ENCODE assay signal across 8 cellular contexts in genomic region chr6:30814137-30815084, GRCh38.
DNase-seq lines count a peak whose midpoint lies in the region; ATAC-seq and TF ChIP-seq lines count a peak whose summit lies in the region.

No MANE protein-coding gene starts in this region.

- peak overlapping the region; percentile 46 for H3K4me3 Mint-ChIP-seq in activated T-helper 2 cell treated with anti-CD3 and anti-CD28 coated beads, Interferon-gamma antibody, Interleukin-2, Interleukin-4, amounts not matched to agents 10 μg/mL and 5 μg/mL and 100 μg/mL, durations not matched to agents 14 hours and 24 hours and 36 hours (ENCODE audit: low read depth)

- intact Hi-C loops in A673 (cut with micrococcal nuclease; ENCODE audit: unreplicated experiment) = no loop called here
- intact Hi-C loops in activated T-helper 2 cell treated with anti-CD3 and anti-CD28 coated beads, Interferon-gamma antibody, Interleukin-2, Interleukin-4, amounts not matched to agents 10 μg/mL and 5 μg/mL and 100 μg/mL, durations not matched to agents 14 hours and 24 hours and 36 hours (cut with micrococcal nuclease) = loop anchor here (1.0 to 5.0 kb wide), 5 partner anchors 26 to 297 kb away; partner anchors contain the start of gene IER3
- intact Hi-C loops in thyroid gland (cut with DNase I) = no loop called here
- intact Hi-C loops in gastrocnemius medialis (cut with DNase I; ENCODE audit: low total_unique reads) = no loop called here
- intact Hi-C loops in sigmoid colon (cut with DNase I) = no loop called here

- CTCF ChIA-PET in A673 (lab: Charles Lee) = no interaction called here

- no peaks in the 10 kb centered on the region for H3K36me3 ChIP-seq in A673 (ENCODE audit: insufficient read depth, low read length, poor library complexity, severe bottlenecking)
- no peaks in the 10 kb centered on the region for H3K36me3 ChIP-seq in thyroid gland
- no peaks in the 10 kb centered on the region for H3K36me3 ChIP-seq in gastrocnemius medialis
- no peaks in the 10 kb centered on the region for H3K36me3 ChIP-seq in sigmoid colon

- H3K36me3 Mint-ChIP-seq in activated T-helper 2 cell treated with anti-CD3 and anti-CD28 coated beads, Interferon-gamma antibody, Interleukin-2, Interleukin-4, amounts not matched to agents 10 μg/mL and 5 μg/mL and 100 μg/mL, durations not matched to agents 14 hours and 24 hours and 36 hours (ENCODE audit: low read depth) = peaks cover 49% of the 10 kb centered on the region

- H3K4me1 ChIP-seq in A673 (ENCODE audit: insufficient read depth, low read length, poor library complexity, severe bottlenecking) (peaks cover 9% of the 10 kb centered on the region), thyroid gland (peaks cover 0 to 17% of the 10 kb centered on the region in 2 donors), gastrocnemius medialis (no peaks in the 10 kb centered on the region), sigmoid colon (no peaks in the 10 kb centered on the region)

- BruUV-seq in A673 (replicated peaks; lab: Mats Ljungman, UMichigan) = no TSS peak

- H3K4me1 Mint-ChIP-seq in activated T-helper 2 cell treated with anti-CD3 and anti-CD28 coated beads, Interferon-gamma antibody, Interleukin-2, Interleukin-4, amounts not matched to agents 10 μg/mL and 5 μg/mL and 100 μg/mL, durations not matched to agents 14 hours and 24 hours and 36 hours (ENCODE audit: low read depth) = peaks cover 72% of the 10 kb centered on the region

- in situ Hi-C loops in gastrocnemius medialis (cut with MboI; ENCODE audit: low sequenced_read_pairs in 4 of 4) = no loop called here

- 58 to 59% methylated on average over 11 of the region's 11 CpGs for WGBS in thyroid gland, 2 donors
- 60 to 73% methylated on average over 11 of the region's 11 CpGs for WGBS in sigmoid colon, 2 donors

- no peak for TF ChIP-seq POLR2A in NB4 (IDR thresholded peaks at IDR 0.05; ENCODE audit: extremely low read depth, insufficient read length)
- TF ChIP-seq POLR2A in thyroid gland (IDR thresholded peaks at IDR 0.05) = no peak
- TF ChIP-seq POLR2A in gastrocnemius medialis (IDR thresholded peaks at IDR 0.05) = no peak
- TF ChIP-seq POLR2A in sigmoid colon (IDR thresholded peaks at IDR 0.05) = no peak

- H3K27me3 Mint-ChIP-seq in activated T-helper 2 cell treated with anti-CD3 and anti-CD28 coated beads, Interferon-gamma antibody, Interleukin-2, Interleukin-4, amounts not matched to agents 10 μg/mL and 5 μg/mL and 100 μg/mL, durations not matched to agents 14 hours and 24 hours and 36 hours (ENCODE audit: low read depth) = no peaks in the 10 kb centered on the region

- peak overlapping the region; percentile 96 for H3K27ac Mint-ChIP-seq in activated T-helper 2 cell treated with anti-CD3 and anti-CD28 coated beads, Interferon-gamma antibody, Interleukin-2, Interleukin-4, amounts not matched to agents 10 μg/mL and 5 μg/mL and 100 μg/mL, durations not matched to agents 14 hours and 24 hours and 36 hours

- no peak for TF ChIP-seq EP300 in sigmoid colon (IDR thresholded peaks at IDR 0.05)

- TF ChIP-seq CTCF in A673 (conservative IDR thresholded peaks at IDR 0.05; ENCODE audit: low read depth, low read length) = no peak
- no peak for TF ChIP-seq CTCF in NB4 (IDR thresholded peaks at IDR 0.05; ENCODE audit: low read depth, low read length)
- no peak for TF ChIP-seq CTCF in thyroid gland (IDR thresholded peaks at IDR 0.05)
- no peak for TF ChIP-seq CTCF in gastrocnemius medialis (IDR thresholded peaks at IDR 0.05 in 4 of 5, conservative IDR thresholded peaks at IDR 0.05 in 1 of 5)
- TF ChIP-seq CTCF in sigmoid colon (IDR thresholded peaks at IDR 0.05) = no peak

- POLR2A ChIA-PET in A673 (lab: Charles Lee; ENCODE audit: low non-redundant PET) = interaction anchor here (0.6 kb wide), 1 partner anchor 309 kb away, joined by 11 read pairs; no protein-coding TSS in a partner anchor

- peaks cover 12% of the 10 kb centered on the region for H3K9me3 Mint-ChIP-seq in activated T-helper 2 cell treated with anti-CD3 and anti-CD28 coated beads, Interferon-gamma antibody, Interleukin-2, Interleukin-4, amounts not matched to agents 10 μg/mL and 5 μg/mL and 100 μg/mL, durations not matched to agents 14 hours and 24 hours and 36 hours

- H3K27ac ChIP-seq in A673 (ENCODE audit: low read depth, low read length, poor library complexity, severe bottlenecking) (no peak overlapping the region), thyroid gland (no peak overlapping the region), gastrocnemius medialis (no peak overlapping the region), sigmoid colon (peak overlapping the region in 1 of 4 donors; percentile 32)

- H3K4me3 ChIP-seq in A673 (ENCODE audit: low read depth, low read length, poor library complexity, severe bottlenecking) = no peak overlapping the region
- no peak overlapping the region for H3K4me3 ChIP-seq in NB4 (ENCODE audit: low read depth, low read length)
- no peak overlapping the region for H3K4me3 ChIP-seq in thyroid gland (replicated peaks in 1 of 3)
- H3K4me3 ChIP-seq in gastrocnemius medialis = no peak overlapping the region
- H3K4me3 ChIP-seq in sigmoid colon = no peak overlapping the region

- H3K27me3 ChIP-seq in A673 (replicated peaks; ENCODE audit: insufficient read depth, low read depth, low read length, poor library complexity) (no peaks in the 10 kb centered on the region), thyroid gland (no peaks in the 10 kb centered on the region), gastrocnemius medialis (no peaks in the 10 kb centered on the region), sigmoid colon (no peaks in the 10 kb centered on the region)

- H3K9me3 ChIP-seq in A673 (ENCODE audit: low read depth, low read length, poor library complexity, severe bottlenecking) = no peaks in the 10 kb centered on the region
- H3K9me3 ChIP-seq in thyroid gland = no peaks in the 10 kb centered on the region
- H3K9me3 ChIP-seq in gastrocnemius medialis = no peaks in the 10 kb centered on the region
- H3K9me3 ChIP-seq in sigmoid colon = no peaks in the 10 kb centered on the region

- ATAC-seq in GM18867 (IDR thresholded peaks at IDR 0.05; ENCODE audit: unreplicated experiment) = no peak
- no peak for ATAC-seq in gastrocnemius medialis

- peak; percentile 47 for DNase-seq in A673 (ENCODE audit: low spot score)
- peak; percentile 74 for DNase-seq in NB4 (ENCODE audit: low read depth)
- no peak for DNase-seq in activated T-helper 2 cell treated with anti-CD3 and anti-CD28 coated beads, Interferon-gamma antibody, Interleukin-2, Interleukin-4, amounts not matched to agents 10 μg/mL and 5 μg/mL and 100 μg/mL, durations not matched to agents 14 hours and 24 hours and 36 hours (ENCODE audit: low spot score)
- peak; percentile 84 for DNase-seq in islet precursor cell
- peak; percentile 40 to 53 for DNase-seq in thyroid gland
- DNase-seq in gastrocnemius medialis = no peak
- DNase-seq in sigmoid colon = no peak

Comparison
In these comparisons a context has a peak if more than half of its experiments do, and no peak if none do; other contexts are left out.
1. DNase-seq: peak in A673 (single experiment), NB4 (single experiment), islet precursor cell (single experiment) and thyroid gland (2 of 2); none in activated T-helper 2 cell treated with anti-CD3 and anti-CD28 coated beads, Interferon-gamma antibody, Interleukin-2, Interleukin-4, amounts not matched to agents 10 μg/mL and 5 μg/mL and 100 μg/mL, durations not matched to agents 14 hours and 24 hours and 36 hours (single experiment), gastrocnemius medialis (0 of 2) and sigmoid colon (single experiment).